In the genomic region with DNA sequence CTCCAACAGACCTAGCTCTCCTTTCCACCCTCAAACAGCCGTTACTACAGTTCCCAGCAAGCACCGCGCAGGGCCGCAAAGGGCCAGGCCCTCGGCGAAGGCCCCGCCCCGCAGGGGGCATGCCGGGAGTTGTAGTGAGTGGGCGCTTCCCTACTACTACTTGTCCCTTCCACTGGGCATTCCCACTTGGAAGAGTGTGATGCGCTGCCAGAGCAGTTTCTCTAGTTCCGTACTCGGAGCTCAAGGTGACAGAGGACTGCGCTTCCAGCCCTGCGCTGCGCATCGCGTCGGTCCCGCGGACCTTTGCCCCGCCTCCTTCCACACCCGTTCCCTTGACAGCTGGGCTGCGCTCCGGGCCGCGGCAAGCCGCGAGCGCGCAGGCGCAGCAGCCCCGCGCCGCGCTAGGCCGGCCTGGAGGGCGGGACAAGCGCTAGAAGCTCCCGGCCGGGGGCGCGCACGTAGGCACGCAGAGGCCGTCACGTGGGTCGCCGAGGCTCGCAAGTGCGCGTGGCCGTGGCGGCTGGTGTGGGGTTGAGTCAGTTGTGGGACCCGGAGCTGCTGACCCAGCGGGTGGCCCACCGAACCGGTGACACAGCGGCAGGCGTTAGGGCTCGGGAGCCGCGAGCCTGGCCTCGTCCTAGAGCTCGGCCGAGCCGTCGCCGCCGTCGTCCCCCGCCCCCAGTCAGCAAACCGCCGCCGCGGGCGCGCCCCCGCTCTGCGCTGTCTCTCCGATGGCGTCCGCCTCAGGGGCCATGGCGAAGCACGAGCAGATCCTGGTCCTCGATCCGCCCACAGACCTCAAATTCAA, we compare ENCODE assay signal across 1 cellular context.
TF ChIP-seq lines count a peak whose summit lies in the region.

A gene with protein sequence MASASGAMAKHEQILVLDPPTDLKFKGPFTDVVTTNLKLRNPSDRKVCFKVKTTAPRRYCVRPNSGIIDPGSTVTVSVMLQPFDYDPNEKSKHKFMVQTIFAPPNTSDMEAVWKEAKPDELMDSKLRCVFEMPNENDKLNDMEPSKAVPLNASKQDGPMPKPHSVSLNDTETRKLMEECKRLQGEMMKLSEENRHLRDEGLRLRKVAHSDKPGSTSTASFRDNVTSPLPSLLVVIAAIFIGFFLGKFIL (plus strand): TSS at position 491 of the 808 bp plus-strand sequence. CDS start 241 bp downstream, at position 732.

TF ChIP-seq in K562, 482 proteins besides CTCF, POLR2A, EP300 and RAD21 (continued from another document and continues in another):
- TF ChIP-seq, protein P1, sequence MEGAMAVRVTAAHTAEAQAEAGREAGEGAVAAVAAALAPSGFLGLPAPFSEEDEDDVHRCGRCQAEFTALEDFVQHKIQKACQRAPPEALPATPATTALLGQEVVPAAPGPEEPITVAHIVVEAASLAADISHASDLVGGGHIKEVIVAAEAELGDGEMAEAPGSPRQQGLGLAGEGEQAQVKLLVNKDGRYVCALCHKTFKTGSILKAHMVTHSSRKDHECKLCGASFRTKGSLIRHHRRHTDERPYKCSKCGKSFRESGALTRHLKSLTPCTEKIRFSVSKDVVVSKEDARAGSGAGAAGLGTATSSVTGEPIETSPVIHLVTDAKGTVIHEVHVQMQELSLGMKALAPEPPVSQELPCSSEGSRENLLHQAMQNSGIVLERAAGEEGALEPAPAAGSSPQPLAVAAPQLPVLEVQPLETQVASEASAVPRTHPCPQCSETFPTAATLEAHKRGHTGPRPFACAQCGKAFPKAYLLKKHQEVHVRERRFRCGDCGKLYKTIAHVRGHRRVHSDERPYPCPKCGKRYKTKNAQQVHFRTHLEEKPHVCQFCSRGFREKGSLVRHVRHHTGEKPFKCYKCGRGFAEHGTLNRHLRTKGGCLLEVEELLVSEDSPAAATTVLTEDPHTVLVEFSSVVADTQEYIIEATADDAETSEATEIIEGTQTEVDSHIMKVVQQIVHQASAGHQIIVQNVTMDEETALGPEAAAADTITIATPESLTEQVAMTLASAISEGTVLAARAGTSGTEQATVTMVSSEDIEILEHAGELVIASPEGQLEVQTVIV (CRISPR knock-in tag; IDR thresholded peaks at IDR 0.05; ENCODE audit: borderline replicate concordance): no peak; the same call in 1 of the 2 replicates
- TF ChIP-seq MECOM (CRISPR knock-in tag; IDR thresholded peaks at IDR 0.05): no peak
- no peak for TF ChIP-seq MED1 (CRISPR knock-in tag; IDR thresholded peaks at IDR 0.05; ENCODE audit: borderline replicate concordance)
- peak; percentile 75; the same call in 1 of the 2 replicates for TF ChIP-seq CHCHD3 (CRISPR knock-in tag; IDR thresholded peaks at IDR 0.05)
- TF ChIP-seq CBX2 (IDR thresholded peaks at IDR 0.05; ENCODE audit: insufficient read depth, low read length, poor library complexity, severe bottlenecking): no peak
- no peak for TF ChIP-seq MYBL2 (IDR thresholded peaks at IDR 0.05; ENCODE audit: low read depth)
- TF ChIP-seq MYBL2 (CRISPR knock-in tag; IDR thresholded peaks at IDR 0.05; ENCODE audit: borderline replicate concordance): no peak
- no peak for TF ChIP-seq NCOR1 (IDR thresholded peaks at IDR 0.05)
- peak; percentile 78 for TF ChIP-seq ELF2 (CRISPR knock-in tag; IDR thresholded peaks at IDR 0.05)
- TF ChIP-seq, protein P2, sequence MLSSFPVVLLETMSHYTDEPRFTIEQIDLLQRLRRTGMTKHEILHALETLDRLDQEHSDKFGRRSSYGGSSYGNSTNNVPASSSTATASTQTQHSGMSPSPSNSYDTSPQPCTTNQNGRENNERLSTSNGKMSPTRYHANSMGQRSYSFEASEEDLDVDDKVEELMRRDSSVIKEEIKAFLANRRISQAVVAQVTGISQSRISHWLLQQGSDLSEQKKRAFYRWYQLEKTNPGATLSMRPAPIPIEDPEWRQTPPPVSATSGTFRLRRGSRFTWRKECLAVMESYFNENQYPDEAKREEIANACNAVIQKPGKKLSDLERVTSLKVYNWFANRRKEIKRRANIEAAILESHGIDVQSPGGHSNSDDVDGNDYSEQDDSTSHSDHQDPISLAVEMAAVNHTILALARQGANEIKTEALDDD (IDR thresholded peaks at IDR 0.05): no peak; the same call in 1 of the 2 replicates
- peak; percentile 83 for TF ChIP-seq L3MBTL2 (IDR thresholded peaks at IDR 0.05)
- TF ChIP-seq, protein P3, sequence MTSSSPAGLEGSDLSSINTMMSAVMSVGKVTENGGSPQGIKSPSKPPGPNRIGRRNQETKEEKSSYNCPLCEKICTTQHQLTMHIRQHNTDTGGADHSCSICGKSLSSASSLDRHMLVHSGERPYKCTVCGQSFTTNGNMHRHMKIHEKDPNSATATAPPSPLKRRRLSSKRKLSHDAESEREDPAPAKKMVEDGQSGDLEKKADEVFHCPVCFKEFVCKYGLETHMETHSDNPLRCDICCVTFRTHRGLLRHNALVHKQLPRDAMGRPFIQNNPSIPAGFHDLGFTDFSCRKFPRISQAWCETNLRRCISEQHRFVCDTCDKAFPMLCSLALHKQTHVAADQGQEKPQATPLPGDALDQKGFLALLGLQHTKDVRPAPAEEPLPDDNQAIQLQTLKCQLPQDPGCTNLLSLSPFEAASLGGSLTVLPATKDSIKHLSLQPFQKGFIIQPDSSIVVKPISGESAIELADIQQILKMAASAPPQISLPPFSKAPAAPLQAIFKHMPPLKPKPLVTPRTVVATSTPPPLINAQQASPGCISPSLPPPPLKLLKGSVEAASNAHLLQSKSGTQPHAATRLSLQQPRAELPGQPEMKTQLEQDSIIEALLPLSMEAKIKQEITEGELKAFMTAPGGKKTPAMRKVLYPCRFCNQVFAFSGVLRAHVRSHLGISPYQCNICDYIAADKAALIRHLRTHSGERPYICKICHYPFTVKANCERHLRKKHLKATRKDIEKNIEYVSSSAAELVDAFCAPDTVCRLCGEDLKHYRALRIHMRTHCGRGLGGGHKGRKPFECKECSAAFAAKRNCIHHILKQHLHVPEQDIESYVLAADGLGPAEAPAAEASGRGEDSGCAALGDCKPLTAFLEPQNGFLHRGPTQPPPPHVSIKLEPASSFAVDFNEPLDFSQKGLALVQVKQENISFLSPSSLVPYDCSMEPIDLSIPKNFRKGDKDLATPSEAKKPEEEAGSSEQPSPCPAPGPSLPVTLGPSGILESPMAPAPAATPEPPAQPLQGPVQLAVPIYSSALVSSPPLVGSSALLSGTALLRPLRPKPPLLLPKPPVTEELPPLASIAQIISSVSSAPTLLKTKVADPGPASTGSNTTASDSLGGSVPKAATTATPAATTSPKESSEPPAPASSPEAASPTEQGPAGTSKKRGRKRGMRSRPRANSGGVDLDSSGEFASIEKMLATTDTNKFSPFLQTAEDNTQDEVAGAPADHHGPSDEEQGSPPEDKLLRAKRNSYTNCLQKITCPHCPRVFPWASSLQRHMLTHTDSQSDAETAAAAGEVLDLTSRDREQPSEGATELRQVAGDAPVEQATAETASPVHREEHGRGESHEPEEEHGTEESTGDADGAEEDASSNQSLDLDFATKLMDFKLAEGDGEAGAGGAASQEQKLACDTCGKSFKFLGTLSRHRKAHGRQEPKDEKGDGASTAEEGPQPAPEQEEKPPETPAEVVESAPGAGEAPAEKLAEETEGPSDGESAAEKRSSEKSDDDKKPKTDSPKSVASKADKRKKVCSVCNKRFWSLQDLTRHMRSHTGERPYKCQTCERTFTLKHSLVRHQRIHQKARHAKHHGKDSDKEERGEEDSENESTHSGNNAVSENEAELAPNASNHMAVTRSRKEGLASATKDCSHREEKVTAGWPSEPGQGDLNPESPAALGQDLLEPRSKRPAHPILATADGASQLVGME (CRISPR knock-in tag; IDR thresholded peaks at IDR 0.05): peak; percentile 68; the same call in 1 of the 2 replicates
- no peak for TF ChIP-seq ZNF780A (CRISPR knock-in tag; IDR thresholded peaks at IDR 0.05)
- TF ChIP-seq ETV6 (IDR thresholded peaks at IDR 0.05; ENCODE audit: borderline replicate concordance in 1 of 2, low read depth in 2 of 2, low read length in 1 of 2): 0 out of 4 replicates have a peak, but pooled peaks of 1 of the 2 experiments have one; percentile 52
- no peak; the same call in 1 of the 2 replicates for TF ChIP-seq ETV6 (CRISPR knock-in tag; IDR thresholded peaks at IDR 0.05; ENCODE audit: borderline replicate concordance)
- peak; percentile 85 for TF ChIP-seq ZBTB17 (CRISPR knock-in tag; IDR thresholded peaks at IDR 0.05)
- TF ChIP-seq ZNF174 (CRISPR knock-in tag; IDR thresholded peaks at IDR 0.05): no peak
- TF ChIP-seq RBBP5 (IDR thresholded peaks at IDR 0.05; ENCODE audit: borderline replicate concordance, insufficient read depth, low read length, poor library complexity, severe bottlenecking): peak; percentile 97
- TF ChIP-seq TCF3 (CRISPR knock-in tag; IDR thresholded peaks at IDR 0.05): peak; percentile 23; the same call in 1 of the 2 replicates
- TF ChIP-seq ZKSCAN8 (CRISPR knock-in tag; IDR thresholded peaks at IDR 0.05): no peak
- TF ChIP-seq U2AF2 (optimal IDR thresholded peaks at IDR 0.05; ENCODE audit: low read depth, low read length): no peak
- no peak for TF ChIP-seq LEF1 (IDR thresholded peaks at IDR 0.05)
- TF ChIP-seq SMAD3 (CRISPR knock-in tag; conservative IDR thresholded peaks at IDR 0.05): peak; percentile 88
- TF ChIP-seq, protein P4, sequence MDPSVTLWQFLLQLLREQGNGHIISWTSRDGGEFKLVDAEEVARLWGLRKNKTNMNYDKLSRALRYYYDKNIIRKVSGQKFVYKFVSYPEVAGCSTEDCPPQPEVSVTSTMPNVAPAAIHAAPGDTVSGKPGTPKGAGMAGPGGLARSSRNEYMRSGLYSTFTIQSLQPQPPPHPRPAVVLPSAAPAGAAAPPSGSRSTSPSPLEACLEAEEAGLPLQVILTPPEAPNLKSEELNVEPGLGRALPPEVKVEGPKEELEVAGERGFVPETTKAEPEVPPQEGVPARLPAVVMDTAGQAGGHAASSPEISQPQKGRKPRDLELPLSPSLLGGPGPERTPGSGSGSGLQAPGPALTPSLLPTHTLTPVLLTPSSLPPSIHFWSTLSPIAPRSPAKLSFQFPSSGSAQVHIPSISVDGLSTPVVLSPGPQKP (CRISPR knock-in tag; IDR thresholded peaks at IDR 0.05): no peak
- no peak for TF ChIP-seq GATA2 (CRISPR knock-in tag; IDR thresholded peaks at IDR 0.05)
- TF ChIP-seq ZNF507 (tag; conservative IDR thresholded peaks at IDR 0.05): no peak
- TF ChIP-seq, protein P5, sequence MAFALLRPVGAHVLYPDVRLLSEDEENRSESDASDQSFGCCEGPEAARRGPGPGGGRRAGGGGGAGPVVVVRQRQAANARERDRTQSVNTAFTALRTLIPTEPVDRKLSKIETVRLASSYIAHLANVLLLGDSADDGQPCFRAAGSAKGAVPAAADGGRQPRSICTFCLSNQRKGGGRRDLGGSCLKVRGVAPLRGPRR (CRISPR knock-in tag; IDR thresholded peaks at IDR 0.05): no peak
- peak; percentile 78; the same call in 1 of the 2 replicates for TF ChIP-seq ZNF57 (CRISPR knock-in tag; IDR thresholded peaks at IDR 0.05)
- TF ChIP-seq FOXA1 (IDR thresholded peaks at IDR 0.05; ENCODE audit: borderline replicate concordance): no peak
- no peak for TF ChIP-seq ATF1 (CRISPR knock-in tag; IDR thresholded peaks at IDR 0.05)
- TF ChIP-seq ATF1 (tag; IDR thresholded peaks at IDR 0.05): peak; percentile 90
- peak; percentile 92 for TF ChIP-seq TARDBP (IDR thresholded peaks at IDR 0.05)
- peak; percentile 62 for TF ChIP-seq MBD2 (IDR thresholded peaks at IDR 0.05; ENCODE audit: borderline replicate concordance, low read depth)
- no peak for TF ChIP-seq TOE1 (IDR thresholded peaks at IDR 0.05; ENCODE audit: borderline replicate concordance)
- no peak for TF ChIP-seq TOE1 (CRISPR knock-in tag; IDR thresholded peaks at IDR 0.05; ENCODE audit: borderline replicate concordance, low read depth)
- no peak for TF ChIP-seq ZNF766 (CRISPR knock-in tag; conservative IDR thresholded peaks at IDR 0.05)
- TF ChIP-seq HMG20B (CRISPR knock-in tag; IDR thresholded peaks at IDR 0.05): no peak
- TF ChIP-seq COPS2 (conservative IDR thresholded peaks at IDR 0.05): no peak
- TF ChIP-seq ZNF239 (CRISPR knock-in tag; IDR thresholded peaks at IDR 0.05): 0 out of 2 replicates have a peak, but pooled peaks have one; percentile 51
- TF ChIP-seq, protein P6, sequence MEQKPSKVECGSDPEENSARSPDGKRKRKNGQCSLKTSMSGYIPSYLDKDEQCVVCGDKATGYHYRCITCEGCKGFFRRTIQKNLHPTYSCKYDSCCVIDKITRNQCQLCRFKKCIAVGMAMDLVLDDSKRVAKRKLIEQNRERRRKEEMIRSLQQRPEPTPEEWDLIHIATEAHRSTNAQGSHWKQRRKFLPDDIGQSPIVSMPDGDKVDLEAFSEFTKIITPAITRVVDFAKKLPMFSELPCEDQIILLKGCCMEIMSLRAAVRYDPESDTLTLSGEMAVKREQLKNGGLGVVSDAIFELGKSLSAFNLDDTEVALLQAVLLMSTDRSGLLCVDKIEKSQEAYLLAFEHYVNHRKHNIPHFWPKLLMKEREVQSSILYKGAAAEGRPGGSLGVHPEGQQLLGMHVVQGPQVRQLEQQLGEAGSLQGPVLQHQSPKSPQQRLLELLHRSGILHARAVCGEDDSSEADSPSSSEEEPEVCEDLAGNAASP (IDR thresholded peaks at IDR 0.05): no peak
- no peak; the same call in 1 of the 2 replicates for TF ChIP-seq ZNF134 (CRISPR knock-in tag; conservative IDR thresholded peaks at IDR 0.05)
- TF ChIP-seq, protein P7, sequence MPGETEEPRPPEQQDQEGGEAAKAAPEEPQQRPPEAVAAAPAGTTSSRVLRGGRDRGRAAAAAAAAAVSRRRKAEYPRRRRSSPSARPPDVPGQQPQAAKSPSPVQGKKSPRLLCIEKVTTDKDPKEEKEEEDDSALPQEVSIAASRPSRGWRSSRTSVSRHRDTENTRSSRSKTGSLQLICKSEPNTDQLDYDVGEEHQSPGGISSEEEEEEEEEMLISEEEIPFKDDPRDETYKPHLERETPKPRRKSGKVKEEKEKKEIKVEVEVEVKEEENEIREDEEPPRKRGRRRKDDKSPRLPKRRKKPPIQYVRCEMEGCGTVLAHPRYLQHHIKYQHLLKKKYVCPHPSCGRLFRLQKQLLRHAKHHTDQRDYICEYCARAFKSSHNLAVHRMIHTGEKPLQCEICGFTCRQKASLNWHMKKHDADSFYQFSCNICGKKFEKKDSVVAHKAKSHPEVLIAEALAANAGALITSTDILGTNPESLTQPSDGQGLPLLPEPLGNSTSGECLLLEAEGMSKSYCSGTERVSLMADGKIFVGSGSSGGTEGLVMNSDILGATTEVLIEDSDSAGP (CRISPR knock-in tag; IDR thresholded peaks at IDR 0.05): no peak; the same call in 1 of the 2 replicates
- no peak for TF ChIP-seq BACH1 (tag; IDR thresholded peaks at IDR 0.05)
- TF ChIP-seq NFIC (IDR thresholded peaks at IDR 0.05): no peak
- TF ChIP-seq PYGO2 (tag; IDR thresholded peaks at IDR 0.05): no peak
